26 cellular contexts compared by ENCODE assay signal in genomic region chr10:1095498-1095897, GRCh38.
"Had no signal": no experiment of that assay in that cellular context is flagged by ENCODE, and none has a peak within 500 bp of the region (broad histone marks: within the 10 kb centered on the region; RNA-seq: fewer than 3 reads in every experiment).

No MANE protein-coding gene starts in this region.

- ATAC-seq: activated CD4-positive, CD25-positive, alpha-beta regulatory T cell treated with anti-CD3 and anti-CD28 coated beads, Interleukin-2, amount 50 U/mL, for 24 hours; activated CD8-positive, alpha-beta memory T cell treated with anti-CD3 and anti-CD28 coated beads, Interleukin-2, amount 10 ng/mL, durations not matched to agents 7 days and 5 days; activated CD8-positive, alpha-beta T cell treated with anti-CD3 and anti-CD28 coated beads for 36 hours; activated naive CD8-positive, alpha-beta T cell treated with anti-CD3 and anti-CD28 coated beads, Interleukin-2, amount 50 U/mL, for 24 hours; activated T-cell treated with anti-CD3 and anti-CD28 coated beads, Interleukin-2, amount 50 U/mL, for 72 hours; body of pancreas; gastroesophageal sphincter; T-helper 17 cell had no signal

- DNase-seq: activated B cell treated with CpG ODN at 0.5 μM for 24 hours; activated CD4-positive, alpha-beta T cell treated with anti-CD3 and anti-CD28 coated beads for 48 hours; activated CD4-positive, alpha-beta T cell treated with anti-CD3 and anti-CD28 coated beads, Interleukin-2, amount 50 U/mL, for 1 hour; activated CD4-positive, alpha-beta T cell treated with anti-CD3 and anti-CD28 coated beads, Interleukin-2, amount 50 U/mL, for 48 hours; activated CD8-positive, alpha-beta memory T cell treated with anti-CD3 and anti-CD28 coated beads, Interleukin-2, amount 10 ng/mL, durations not matched to agents 7 days and 5 days; activated CD8-positive, alpha-beta memory T cell treated with anti-CD3 and anti-CD28 coated beads, Interleukin-2, amount 50 U/mL, for 4 hours; activated CD8-positive, alpha-beta T cell treated with anti-CD3 and anti-CD28 coated beads for 36 hours; activated naive CD4-positive, alpha-beta T cell treated with anti-CD3 and anti-CD28 coated beads for 36 hours; activated naive CD8-positive, alpha-beta T cell treated with anti-CD3 and anti-CD28 coated beads for 36 hours; activated naive CD8-positive, alpha-beta T cell treated with anti-CD3 and anti-CD28 coated beads, Interleukin-2, amount 50 U/mL, for 24 hours; activated T-cell treated with anti-CD3 and anti-CD28 coated beads for 4 hours; activated T-cell treated with anti-CD3 and anti-CD28 coated beads, Interleukin-2, amount 50 U/mL, for 24 hours; activated T-cell treated with anti-CD3 and anti-CD28 coated beads, Interleukin-2, amount 50 U/mL, for 72 hours; amygdala; body of pancreas; caudate nucleus; effector CD8-positive, alpha-beta T cell; esophagus squamous epithelium; foreskin melanocyte; heart right ventricle; T-helper 1 cell; T-helper 17 cell; T1000; WERI-Rb-1 had no signal
